In genomic region chr1:221074325-221074724, GRCh38 we compare ENCODE assay signal across 1 cellular context.
TF ChIP-seq lines count a peak whose summit lies in the region.

No MANE protein-coding gene starts in this region.

TF ChIP-seq in HepG2, 621 proteins besides CTCF, POLR2A, EP300 and RAD21:
- TF ChIP-seq HBP1 (CRISPR knock-in tag; IDR thresholded peaks at IDR 0.05; ENCODE audit: low read depth) (no peak), ZNF263 (CRISPR knock-in tag; IDR thresholded peaks at IDR 0.05) (no peak), RARG (CRISPR knock-in tag; IDR thresholded peaks at IDR 0.05; ENCODE audit: low read depth) (no peak), YEATS4 (CRISPR knock-in tag; IDR thresholded peaks at IDR 0.05; ENCODE audit: borderline replicate concordance) (no peak), ZNF7 (CRISPR knock-in tag; IDR thresholded peaks at IDR 0.05) (no peak), SRSF1 (optimal IDR thresholded peaks at IDR 0.05; ENCODE audit: low read depth, low read length) (no peak), ZNF800 (CRISPR knock-in tag; IDR thresholded peaks at IDR 0.05) (no peak), CBX1 (IDR thresholded peaks at IDR 0.05; ENCODE audit: low read depth) (no peak)
